In genomic region chr2:227513113-227513512, GRCh38 we compare ENCODE assay signal across 2 cellular contexts.
TF ChIP-seq lines count a peak whose summit lies in the region.

No MANE protein-coding gene starts in this region.

TF ChIP-seq in SK-N-SH, 30 proteins besides CTCF, POLR2A, EP300 and RAD21 (continued from another document):
- peak; percentile 59; the same call in 1 of the 2 replicates for TF ChIP-seq REST (IDR thresholded peaks at IDR 0.05; ENCODE audit: low read depth, low read length)
- no peak for TF ChIP-seq PBX3 (IDR thresholded peaks at IDR 0.05)
- TF ChIP-seq MXI1 (IDR thresholded peaks at IDR 0.05; ENCODE audit: low read depth, low read length), result no peak

TF ChIP-seq in SK-N-SH treated with all-trans-retinoic acid at 6 μM for 48 hours, 23 proteins besides CTCF, POLR2A, EP300 and RAD21:
- TF ChIP-seq TSHZ2 (CRISPR knock-in tag; IDR thresholded peaks at IDR 0.05), result no peak
- TF ChIP-seq TOX (CRISPR knock-in tag; IDR thresholded peaks at IDR 0.05; ENCODE audit: borderline replicate concordance), result no peak
- TF ChIP-seq SNAI2 (CRISPR knock-in tag; IDR thresholded peaks at IDR 0.05), result no peak
